9 cellular contexts compared by ENCODE assay signal in genomic region chr3:105997800-105998526, GRCh38.
DNase-seq lines count a peak whose midpoint lies in the region; ATAC-seq and TF ChIP-seq lines count a peak whose summit lies in the region.
"Had no signal": no experiment of that assay in that cellular context is flagged by ENCODE, and none has a peak within 500 bp of the region (broad histone marks: within the 10 kb centered on the region; RNA-seq: fewer than 3 reads in every experiment).

No MANE protein-coding gene starts in this region.

- no peak overlapping the region for H3K4me3 Mint-ChIP-seq in immature natural killer cell
- no peak overlapping the region for H3K4me3 Mint-ChIP-seq in effector memory CD8-positive, alpha-beta T cell
- H3K4me3 Mint-ChIP-seq: T-helper 17 cell had no signal

- H3K9me3 Mint-ChIP-seq in immature natural killer cell: peaks cover 11 to 37% (median 15%) of the 10 kb centered on the region in 6 donors
- peaks cover 5 to 19% of the 10 kb centered on the region in 2 donors for H3K9me3 Mint-ChIP-seq in effector memory CD8-positive, alpha-beta T cell

- H3K27ac Mint-ChIP-seq in immature natural killer cell: no peak overlapping the region
- no peak overlapping the region for H3K27ac Mint-ChIP-seq in effector memory CD8-positive, alpha-beta T cell
- H3K27ac Mint-ChIP-seq: T-helper 17 cell had no signal

- DNase-seq in H4 (ENCODE audit: low spot score) (peak; percentile 89), SIG-M5 (lab: John Stamatoyannopoulos, UW) (peak; percentile 61), fibroblast of mammary gland (ENCODE audit: low read depth) (peak; percentile 94), skeletal muscle cell (ENCODE audit: low read depth) (peak; percentile 87), NK-92 (lab: John Stamatoyannopoulos, UW; ENCODE audit: unreplicated experiment) (no peak), nucleus accumbens (lab: John Stamatoyannopoulos, UW) (no peak), immature natural killer cell (no peak)
- no peak for DNase-seq in effector memory CD8-positive, alpha-beta T cell
- DNase-seq: T-helper 17 cell had no signal

- H3K4me3 ChIP-seq in fibroblast of mammary gland (ENCODE audit: control insufficient read depth, low read depth, low read length) (peak overlapping the region; percentile 27), skeletal muscle cell (ENCODE audit: low read depth, low read length) (peak overlapping the region; percentile 19)

- H3K4me1 Mint-ChIP-seq in immature natural killer cell: no peaks in the 10 kb centered on the region
- H3K4me1 Mint-ChIP-seq in effector memory CD8-positive, alpha-beta T cell (ENCODE audit: low read depth in 2 of 2): peaks cover 0 to 6% of the 10 kb centered on the region in 2 donors

- peaks cover 6 to 18% (median 17%) of the 10 kb centered on the region in 3 donors for H3K36me3 Mint-ChIP-seq in immature natural killer cell
- H3K36me3 Mint-ChIP-seq in effector memory CD8-positive, alpha-beta T cell (ENCODE audit: insufficient read depth): no peaks in the 10 kb centered on the region

- H3K27me3 Mint-ChIP-seq in immature natural killer cell (ENCODE audit: low read depth in 3 of 3): peaks cover 0 to 3% (median 0%) of the 10 kb centered on the region in 3 donors
- H3K27me3 Mint-ChIP-seq in effector memory CD8-positive, alpha-beta T cell: no peaks in the 10 kb centered on the region
- H3K27me3 Mint-ChIP-seq: T-helper 17 cell had no signal

- no peak for TF ChIP-seq CTCF in fibroblast of mammary gland (conservative IDR thresholded peaks at IDR 0.05; ENCODE audit: control insufficient read depth, insufficient read depth, low read depth, low read length)

- no peak for ATAC-seq in effector memory CD8-positive, alpha-beta T cell (replicated peaks)
- ATAC-seq: T-helper 17 cell had no signal

Comparison
In these comparisons a context has a peak if more than half of its experiments do, and no peak if none do; other contexts are left out.
1. DNase-seq: peak in H4 (single experiment), SIG-M5 (single experiment), fibroblast of mammary gland (single experiment) and skeletal muscle cell (single experiment); none in NK-92 (single experiment), nucleus accumbens (0 of 56), immature natural killer cell (0 of 3) and effector memory CD8-positive, alpha-beta T cell (0 of 3).